Comparison of ENCODE assay signal across 1 cellular context in the genomic region with DNA sequence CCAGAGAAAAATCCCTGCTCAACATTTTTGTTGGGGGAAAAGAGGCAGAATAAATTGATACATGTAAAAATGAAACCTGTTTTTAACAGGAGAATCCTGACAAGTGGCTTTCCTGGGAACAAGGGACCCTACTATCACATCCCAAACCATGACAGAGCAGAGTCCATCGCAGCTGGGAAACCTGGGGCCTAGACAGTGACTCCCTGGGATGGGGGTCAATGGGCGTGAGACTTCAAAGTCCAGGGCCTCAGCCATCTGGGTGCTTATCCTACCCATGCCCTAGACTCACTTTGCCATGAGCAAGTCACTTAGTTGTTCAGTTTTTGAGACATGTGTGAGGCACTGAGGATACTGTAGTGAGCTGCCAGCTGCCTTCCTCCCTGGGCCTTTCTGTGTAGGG.
A peak's percentile ranks its signal among the peaks of the same experiment; 100 is the strongest.
TF ChIP-seq lines count a peak whose summit lies in the region.

No MANE protein-coding gene starts in this region.

TF ChIP-seq in HepG2, 621 proteins besides CTCF, POLR2A, EP300 and RAD21 (continued from another document and continues in another):
- TF ChIP-seq, protein P1, sequence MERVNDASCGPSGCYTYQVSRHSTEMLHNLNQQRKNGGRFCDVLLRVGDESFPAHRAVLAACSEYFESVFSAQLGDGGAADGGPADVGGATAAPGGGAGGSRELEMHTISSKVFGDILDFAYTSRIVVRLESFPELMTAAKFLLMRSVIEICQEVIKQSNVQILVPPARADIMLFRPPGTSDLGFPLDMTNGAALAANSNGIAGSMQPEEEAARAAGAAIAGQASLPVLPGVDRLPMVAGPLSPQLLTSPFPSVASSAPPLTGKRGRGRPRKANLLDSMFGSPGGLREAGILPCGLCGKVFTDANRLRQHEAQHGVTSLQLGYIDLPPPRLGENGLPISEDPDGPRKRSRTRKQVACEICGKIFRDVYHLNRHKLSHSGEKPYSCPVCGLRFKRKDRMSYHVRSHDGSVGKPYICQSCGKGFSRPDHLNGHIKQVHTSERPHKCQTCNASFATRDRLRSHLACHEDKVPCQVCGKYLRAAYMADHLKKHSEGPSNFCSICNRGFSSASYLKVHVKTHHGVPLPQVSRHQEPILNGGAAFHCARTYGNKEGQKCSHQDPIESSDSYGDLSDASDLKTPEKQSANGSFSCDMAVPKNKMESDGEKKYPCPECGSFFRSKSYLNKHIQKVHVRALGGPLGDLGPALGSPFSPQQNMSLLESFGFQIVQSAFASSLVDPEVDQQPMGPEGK (CRISPR knock-in tag; IDR thresholded peaks at IDR 0.05): peak; percentile 37; the same call in 1 of the 2 replicates
- TF ChIP-seq MAFK (conservative IDR thresholded peaks at IDR 0.05 in 1 of 2, IDR thresholded peaks at IDR 0.05 in 1 of 2; ENCODE audit: low read length in 2 of 2) (no peak), ZSCAN21 (CRISPR knock-in tag; IDR thresholded peaks at IDR 0.05; ENCODE audit: borderline replicate concordance) (no peak), ZNF629 (CRISPR knock-in tag; conservative IDR thresholded peaks at IDR 0.05) (peak; percentile 72; the same call in 1 of the 2 replicates), SAP130 (CRISPR knock-in tag; IDR thresholded peaks at IDR 0.05; ENCODE audit: low read depth) (peak; percentile 42; the same call in 1 of the 2 replicates), MATR3 (CRISPR knock-in tag; IDR thresholded peaks at IDR 0.05) (no peak), CREB1 (IDR thresholded peaks at IDR 0.05) (no peak), CREB1 (CRISPR knock-in tag; IDR thresholded peaks at IDR 0.05) (no peak), ZNF432 (CRISPR knock-in tag; IDR thresholded peaks at IDR 0.05; ENCODE audit: borderline replicate concordance) (no peak), BRD4 (CRISPR knock-in tag; IDR thresholded peaks at IDR 0.05) (no peak), NR2F6 (IDR thresholded peaks at IDR 0.05) (no peak), NR2F6 (CRISPR knock-in tag; IDR thresholded peaks at IDR 0.05) (peak; percentile 41; the same call in 1 of the 2 replicates), LCORL (IDR thresholded peaks at IDR 0.05) (no peak), LCORL (CRISPR knock-in tag; IDR thresholded peaks at IDR 0.05) (no peak), PHF21A (CRISPR knock-in tag; IDR thresholded peaks at IDR 0.05) (peak; percentile 33; the same call in 1 of the 2 replicates), NONO (IDR thresholded peaks at IDR 0.05) (no peak), NONO (CRISPR knock-in tag; conservative IDR thresholded peaks at IDR 0.05) (0 out of 2 replicates have a peak, but pooled peaks have one; percentile 22), NAIF1 (CRISPR knock-in tag; IDR thresholded peaks at IDR 0.05; ENCODE audit: borderline replicate concordance) (no peak), MYC (CRISPR knock-in tag; IDR thresholded peaks at IDR 0.05; ENCODE audit: borderline replicate concordance) (no peak), ZBTB3 (CRISPR knock-in tag; IDR thresholded peaks at IDR 0.05; ENCODE audit: borderline replicate concordance, low read depth) (no peak), U2AF1 (optimal IDR thresholded peaks at IDR 0.05; ENCODE audit: low read depth, low read length) (no peak), HDAC2 (CRISPR knock-in tag; IDR thresholded peaks at IDR 0.05) (0 out of 2 replicates have a peak, but pooled peaks have one; percentile 16), BHLHE40 (IDR thresholded peaks at IDR 0.05; ENCODE audit: low read length) (no peak), ZNF207 (IDR thresholded peaks at IDR 0.05; ENCODE audit: borderline replicate concordance) (no peak), ZFP36L2 (CRISPR knock-in tag; IDR thresholded peaks at IDR 0.05) (no peak), ZNF335 (CRISPR knock-in tag; IDR thresholded peaks at IDR 0.05) (no peak), ZKSCAN5 (CRISPR knock-in tag; IDR thresholded peaks at IDR 0.05) (no peak), HDAC1 (CRISPR knock-in tag; IDR thresholded peaks at IDR 0.05) (peak; percentile 34; the same call in 1 of the 2 replicates), RXRB (CRISPR knock-in tag; IDR thresholded peaks at IDR 0.05; ENCODE audit: borderline replicate concordance) (no peak), ESRRA (CRISPR knock-in tag; IDR thresholded peaks at IDR 0.05; ENCODE audit: low read depth) (0 out of 2 replicates have a peak, but pooled peaks have one; percentile 25), GABPB1 (CRISPR knock-in tag; IDR thresholded peaks at IDR 0.05) (no peak), ZFAT (CRISPR knock-in tag; conservative IDR thresholded peaks at IDR 0.05) (no peak), ZZZ3 (CRISPR knock-in tag; IDR thresholded peaks at IDR 0.05; ENCODE audit: borderline replicate concordance) (no peak), HMGA1 (CRISPR knock-in tag; conservative IDR thresholded peaks at IDR 0.05) (no peak), KDM5B (CRISPR knock-in tag; IDR thresholded peaks at IDR 0.05; ENCODE audit: borderline replicate concordance) (no peak), HNRNPL (IDR thresholded peaks at IDR 0.05; ENCODE audit: low read depth, low read length) (no peak), REL (CRISPR knock-in tag; conservative IDR thresholded peaks at IDR 0.05) (no peak), JUND (CRISPR knock-in tag; IDR thresholded peaks at IDR 0.05) (no peak), SP1 (IDR thresholded peaks at IDR 0.05) (no peak), SP1 (CRISPR knock-in tag; IDR thresholded peaks at IDR 0.05) (no peak), MTF2 (CRISPR knock-in tag; IDR thresholded peaks at IDR 0.05; ENCODE audit: borderline replicate concordance) (no peak)
- TF ChIP-seq, protein P2, sequence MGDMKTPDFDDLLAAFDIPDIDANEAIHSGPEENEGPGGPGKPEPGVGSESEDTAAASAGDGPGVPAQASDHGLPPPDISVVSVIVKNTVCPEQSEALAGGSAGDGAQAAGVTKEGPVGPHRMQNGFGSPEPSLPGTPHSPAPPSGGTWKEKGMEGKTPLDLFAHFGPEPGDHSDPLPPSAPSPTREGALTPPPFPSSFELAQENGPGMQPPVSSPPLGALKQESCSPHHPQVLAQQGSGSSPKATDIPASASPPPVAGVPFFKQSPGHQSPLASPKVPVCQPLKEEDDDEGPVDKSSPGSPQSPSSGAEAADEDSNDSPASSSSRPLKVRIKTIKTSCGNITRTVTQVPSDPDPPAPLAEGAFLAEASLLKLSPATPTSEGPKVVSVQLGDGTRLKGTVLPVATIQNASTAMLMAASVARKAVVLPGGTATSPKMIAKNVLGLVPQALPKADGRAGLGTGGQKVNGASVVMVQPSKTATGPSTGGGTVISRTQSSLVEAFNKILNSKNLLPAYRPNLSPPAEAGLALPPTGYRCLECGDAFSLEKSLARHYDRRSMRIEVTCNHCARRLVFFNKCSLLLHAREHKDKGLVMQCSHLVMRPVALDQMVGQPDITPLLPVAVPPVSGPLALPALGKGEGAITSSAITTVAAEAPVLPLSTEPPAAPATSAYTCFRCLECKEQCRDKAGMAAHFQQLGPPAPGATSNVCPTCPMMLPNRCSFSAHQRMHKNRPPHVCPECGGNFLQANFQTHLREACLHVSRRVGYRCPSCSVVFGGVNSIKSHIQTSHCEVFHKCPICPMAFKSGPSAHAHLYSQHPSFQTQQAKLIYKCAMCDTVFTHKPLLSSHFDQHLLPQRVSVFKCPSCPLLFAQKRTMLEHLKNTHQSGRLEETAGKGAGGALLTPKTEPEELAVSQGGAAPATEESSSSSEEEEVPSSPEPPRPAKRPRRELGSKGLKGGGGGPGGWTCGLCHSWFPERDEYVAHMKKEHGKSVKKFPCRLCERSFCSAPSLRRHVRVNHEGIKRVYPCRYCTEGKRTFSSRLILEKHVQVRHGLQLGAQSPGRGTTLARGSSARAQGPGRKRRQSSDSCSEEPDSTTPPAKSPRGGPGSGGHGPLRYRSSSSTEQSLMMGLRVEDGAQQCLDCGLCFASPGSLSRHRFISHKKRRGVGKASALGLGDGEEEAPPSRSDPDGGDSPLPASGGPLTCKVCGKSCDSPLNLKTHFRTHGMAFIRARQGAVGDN (CRISPR knock-in tag; IDR thresholded peaks at IDR 0.05): peak; percentile 15; the same call in 1 of the 2 replicates
- TF ChIP-seq, protein P3, sequence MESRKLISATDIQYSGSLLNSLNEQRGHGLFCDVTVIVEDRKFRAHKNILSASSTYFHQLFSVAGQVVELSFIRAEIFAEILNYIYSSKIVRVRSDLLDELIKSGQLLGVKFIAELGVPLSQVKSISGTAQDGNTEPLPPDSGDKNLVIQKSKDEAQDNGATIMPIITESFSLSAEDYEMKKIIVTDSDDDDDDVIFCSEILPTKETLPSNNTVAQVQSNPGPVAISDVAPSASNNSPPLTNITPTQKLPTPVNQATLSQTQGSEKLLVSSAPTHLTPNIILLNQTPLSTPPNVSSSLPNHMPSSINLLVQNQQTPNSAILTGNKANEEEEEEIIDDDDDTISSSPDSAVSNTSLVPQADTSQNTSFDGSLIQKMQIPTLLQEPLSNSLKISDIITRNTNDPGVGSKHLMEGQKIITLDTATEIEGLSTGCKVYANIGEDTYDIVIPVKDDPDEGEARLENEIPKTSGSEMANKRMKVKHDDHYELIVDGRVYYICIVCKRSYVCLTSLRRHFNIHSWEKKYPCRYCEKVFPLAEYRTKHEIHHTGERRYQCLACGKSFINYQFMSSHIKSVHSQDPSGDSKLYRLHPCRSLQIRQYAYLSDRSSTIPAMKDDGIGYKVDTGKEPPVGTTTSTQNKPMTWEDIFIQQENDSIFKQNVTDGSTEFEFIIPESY (CRISPR knock-in tag; IDR thresholded peaks at IDR 0.05): no peak
- TF ChIP-seq, protein P4, sequence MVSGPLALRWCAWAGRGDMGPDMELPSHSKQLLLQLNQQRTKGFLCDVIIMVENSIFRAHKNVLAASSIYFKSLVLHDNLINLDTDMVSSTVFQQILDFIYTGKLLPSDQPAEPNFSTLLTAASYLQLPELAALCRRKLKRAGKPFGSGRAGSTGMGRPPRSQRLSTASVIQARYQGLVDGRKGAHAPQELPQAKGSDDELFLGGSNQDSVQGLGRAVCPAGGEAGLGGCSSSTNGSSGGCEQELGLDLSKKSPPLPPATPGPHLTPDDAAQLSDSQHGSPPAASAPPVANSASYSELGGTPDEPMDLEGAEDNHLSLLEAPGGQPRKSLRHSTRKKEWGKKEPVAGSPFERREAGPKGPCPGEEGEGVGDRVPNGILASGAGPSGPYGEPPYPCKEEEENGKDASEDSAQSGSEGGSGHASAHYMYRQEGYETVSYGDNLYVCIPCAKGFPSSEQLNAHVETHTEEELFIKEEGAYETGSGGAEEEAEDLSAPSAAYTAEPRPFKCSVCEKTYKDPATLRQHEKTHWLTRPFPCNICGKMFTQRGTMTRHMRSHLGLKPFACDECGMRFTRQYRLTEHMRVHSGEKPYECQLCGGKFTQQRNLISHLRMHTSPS (CRISPR knock-in tag; IDR thresholded peaks at IDR 0.05; ENCODE audit: low read depth): no peak
- TF ChIP-seq, protein P5, sequence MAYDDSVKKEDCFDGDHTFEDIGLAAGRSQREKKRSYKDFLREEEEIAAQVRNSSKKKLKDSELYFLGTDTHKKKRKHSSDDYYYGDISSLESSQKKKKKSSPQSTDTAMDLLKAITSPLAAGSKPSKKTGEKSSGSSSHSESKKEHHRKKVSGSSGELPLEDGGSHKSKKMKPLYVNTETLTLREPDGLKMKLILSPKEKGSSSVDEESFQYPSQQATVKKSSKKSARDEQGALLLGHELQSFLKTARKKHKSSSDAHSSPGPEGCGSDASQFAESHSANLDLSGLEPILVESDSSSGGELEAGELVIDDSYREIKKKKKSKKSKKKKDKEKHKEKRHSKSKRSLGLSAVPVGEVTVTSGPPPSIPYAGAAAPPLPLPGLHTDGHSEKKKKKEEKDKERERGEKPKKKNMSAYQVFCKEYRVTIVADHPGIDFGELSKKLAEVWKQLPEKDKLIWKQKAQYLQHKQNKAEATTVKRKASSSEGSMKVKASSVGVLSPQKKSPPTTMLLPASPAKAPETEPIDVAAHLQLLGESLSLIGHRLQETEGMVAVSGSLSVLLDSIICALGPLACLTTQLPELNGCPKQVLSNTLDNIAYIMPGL (CRISPR knock-in tag; IDR thresholded peaks at IDR 0.05; ENCODE audit: borderline replicate concordance in 1 of 2, low read depth in 1 of 2): no peak
- TF ChIP-seq, protein P6, sequence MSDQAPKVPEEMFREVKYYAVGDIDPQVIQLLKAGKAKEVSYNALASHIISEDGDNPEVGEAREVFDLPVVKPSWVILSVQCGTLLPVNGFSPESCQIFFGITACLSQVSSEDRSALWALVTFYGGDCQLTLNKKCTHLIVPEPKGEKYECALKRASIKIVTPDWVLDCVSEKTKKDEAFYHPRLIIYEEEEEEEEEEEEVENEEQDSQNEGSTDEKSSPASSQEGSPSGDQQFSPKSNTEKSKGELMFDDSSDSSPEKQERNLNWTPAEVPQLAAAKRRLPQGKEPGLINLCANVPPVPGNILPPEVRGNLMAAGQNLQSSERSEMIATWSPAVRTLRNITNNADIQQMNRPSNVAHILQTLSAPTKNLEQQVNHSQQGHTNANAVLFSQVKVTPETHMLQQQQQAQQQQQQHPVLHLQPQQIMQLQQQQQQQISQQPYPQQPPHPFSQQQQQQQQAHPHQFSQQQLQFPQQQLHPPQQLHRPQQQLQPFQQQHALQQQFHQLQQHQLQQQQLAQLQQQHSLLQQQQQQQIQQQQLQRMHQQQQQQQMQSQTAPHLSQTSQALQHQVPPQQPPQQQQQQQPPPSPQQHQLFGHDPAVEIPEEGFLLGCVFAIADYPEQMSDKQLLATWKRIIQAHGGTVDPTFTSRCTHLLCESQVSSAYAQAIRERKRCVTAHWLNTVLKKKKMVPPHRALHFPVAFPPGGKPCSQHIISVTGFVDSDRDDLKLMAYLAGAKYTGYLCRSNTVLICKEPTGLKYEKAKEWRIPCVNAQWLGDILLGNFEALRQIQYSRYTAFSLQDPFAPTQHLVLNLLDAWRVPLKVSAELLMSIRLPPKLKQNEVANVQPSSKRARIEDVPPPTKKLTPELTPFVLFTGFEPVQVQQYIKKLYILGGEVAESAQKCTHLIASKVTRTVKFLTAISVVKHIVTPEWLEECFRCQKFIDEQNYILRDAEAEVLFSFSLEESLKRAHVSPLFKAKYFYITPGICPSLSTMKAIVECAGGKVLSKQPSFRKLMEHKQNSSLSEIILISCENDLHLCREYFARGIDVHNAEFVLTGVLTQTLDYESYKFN (CRISPR knock-in tag; conservative IDR thresholded peaks at IDR 0.05): peak; percentile 52; the same call in 1 of the 2 replicates
- TF ChIP-seq, protein P7, sequence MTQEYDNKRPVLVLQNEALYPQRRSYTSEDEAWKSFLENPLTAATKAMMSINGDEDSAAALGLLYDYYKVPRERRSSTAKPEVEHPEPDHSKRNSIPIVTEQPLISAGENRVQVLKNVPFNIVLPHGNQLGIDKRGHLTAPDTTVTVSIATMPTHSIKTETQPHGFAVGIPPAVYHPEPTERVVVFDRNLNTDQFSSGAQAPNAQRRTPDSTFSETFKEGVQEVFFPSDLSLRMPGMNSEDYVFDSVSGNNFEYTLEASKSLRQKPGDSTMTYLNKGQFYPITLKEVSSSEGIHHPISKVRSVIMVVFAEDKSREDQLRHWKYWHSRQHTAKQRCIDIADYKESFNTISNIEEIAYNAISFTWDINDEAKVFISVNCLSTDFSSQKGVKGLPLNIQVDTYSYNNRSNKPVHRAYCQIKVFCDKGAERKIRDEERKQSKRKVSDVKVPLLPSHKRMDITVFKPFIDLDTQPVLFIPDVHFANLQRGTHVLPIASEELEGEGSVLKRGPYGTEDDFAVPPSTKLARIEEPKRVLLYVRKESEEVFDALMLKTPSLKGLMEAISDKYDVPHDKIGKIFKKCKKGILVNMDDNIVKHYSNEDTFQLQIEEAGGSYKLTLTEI (CRISPR knock-in tag; conservative IDR thresholded peaks at IDR 0.05): no peak
- TF ChIP-seq, protein P8, sequence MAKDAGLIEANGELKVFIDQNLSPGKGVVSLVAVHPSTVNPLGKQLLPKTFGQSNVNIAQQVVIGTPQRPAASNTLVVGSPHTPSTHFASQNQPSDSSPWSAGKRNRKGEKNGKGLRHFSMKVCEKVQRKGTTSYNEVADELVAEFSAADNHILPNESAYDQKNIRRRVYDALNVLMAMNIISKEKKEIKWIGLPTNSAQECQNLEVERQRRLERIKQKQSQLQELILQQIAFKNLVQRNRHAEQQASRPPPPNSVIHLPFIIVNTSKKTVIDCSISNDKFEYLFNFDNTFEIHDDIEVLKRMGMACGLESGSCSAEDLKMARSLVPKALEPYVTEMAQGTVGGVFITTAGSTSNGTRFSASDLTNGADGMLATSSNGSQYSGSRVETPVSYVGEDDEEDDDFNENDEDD (CRISPR knock-in tag; IDR thresholded peaks at IDR 0.05; ENCODE audit: borderline replicate concordance): no peak
